In the genomic region with DNA sequence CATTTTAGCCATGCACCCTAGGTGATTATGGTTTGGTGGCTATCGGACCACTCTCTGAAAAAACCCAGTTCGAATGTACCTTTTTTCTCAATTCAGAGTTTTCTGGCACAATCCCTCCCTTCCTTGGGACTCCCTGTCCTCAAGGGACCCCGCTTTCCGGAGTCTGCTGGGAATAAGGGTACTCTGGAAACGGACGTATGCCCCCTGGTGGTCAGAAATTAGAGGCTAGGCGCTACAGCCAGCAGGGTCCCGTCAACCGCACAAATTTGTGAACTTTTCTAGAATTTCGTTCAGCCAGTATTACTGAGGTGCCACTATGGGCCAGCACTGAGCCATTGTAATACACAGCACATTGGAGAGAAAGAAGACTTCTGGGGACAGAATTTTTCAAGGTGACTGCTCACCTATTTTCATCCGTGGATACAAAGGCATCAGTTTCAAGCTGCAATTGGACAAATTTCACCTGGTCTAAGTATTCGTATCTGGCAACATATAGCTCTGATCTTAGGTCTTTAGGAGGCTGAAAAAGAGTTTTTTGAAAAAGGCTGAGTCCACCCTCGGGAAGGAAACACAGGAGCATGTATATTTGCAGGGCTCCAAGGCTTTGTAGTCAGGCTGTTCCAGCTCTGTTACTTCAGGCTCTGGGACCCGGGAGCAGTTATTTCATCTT, we compare ENCODE assay signal across 8 cellular contexts. TPM values are rescaled to one million over a fixed set of nuclear protein-coding genes. Genes with fewer than 3 reads are reported as not detected.
DNase-seq lines count a peak whose midpoint lies in the region; ATAC-seq and TF ChIP-seq lines count a peak whose summit lies in the region.

No MANE protein-coding gene starts in this region.

- H3K27me3 Mint-ChIP-seq in brain: peaks cover 5% of the 10 kb centered on the region

- H3K36me3 Mint-ChIP-seq in brain: no peaks in the 10 kb centered on the region

- peak overlapping the region in 3 of 5 experiments; percentile 23 to 79 (median 78) for H3K27ac Mint-ChIP-seq in brain

- peak; percentile 95 to 96 for TF ChIP-seq CTCF in brain (conservative IDR thresholded peaks at IDR 0.05)

- ATAC-seq in GM19372 (IDR thresholded peaks at IDR 0.05; ENCODE audit: low read depth, unreplicated experiment) (peak; percentile 56), HG02852 (IDR thresholded peaks at IDR 0.05; ENCODE audit: unreplicated experiment) (no peak)

- H3K4me3 Mint-ChIP-seq in brain: peak overlapping the region in 2 of 5 experiments; percentile 40 to 63

- H3K4me1 Mint-ChIP-seq in brain: peaks cover 9% of the 10 kb centered on the region

- DNase-seq in AG20443 (ENCODE audit: low spot score) (peak; percentile 89), NCI-H2029 (lab: John Stamatoyannopoulos, UW) (peak; percentile 45), UCSD-AML1 (lab: John Stamatoyannopoulos, UW; ENCODE audit: unreplicated experiment) (peak; percentile 70), iPS DF 4.7 (ENCODE audit: extremely low read depth, low spot score) (peak; percentile 79)
- peak; percentile 44 to 71 for DNase-seq in stimulated activated CD4-positive, alpha-beta T cell treated with anti-CD3 and anti-CD28 coated beads, Interleukin-12 subunit alpha, Interleukin-12 subunit beta, amount 100 ng/mL, for 24 hours (ENCODE audit: low read depth in 2 of 2)

- H3K9me3 Mint-ChIP-seq in brain: peaks cover 0 to 5% (median 0%) of the 10 kb centered on the region in 5 experiments

RNA-seq across cellular contexts. Expression of a gene that starts 27.1 kb away (rescaled TPM):
- polyA plus RNA-seq in brain (ENCODE audit: insufficient read depth, low read depth, low replicate concordance): not detected

RNA-seq across cellular contexts. Expression of a gene that starts 39.3 kb away (rescaled TPM):
- polyA plus RNA-seq in brain (ENCODE audit: insufficient read depth, low read depth, low replicate concordance): 55.9 TPM
